8 cellular contexts compared by ENCODE assay signal in the genomic region with DNA sequence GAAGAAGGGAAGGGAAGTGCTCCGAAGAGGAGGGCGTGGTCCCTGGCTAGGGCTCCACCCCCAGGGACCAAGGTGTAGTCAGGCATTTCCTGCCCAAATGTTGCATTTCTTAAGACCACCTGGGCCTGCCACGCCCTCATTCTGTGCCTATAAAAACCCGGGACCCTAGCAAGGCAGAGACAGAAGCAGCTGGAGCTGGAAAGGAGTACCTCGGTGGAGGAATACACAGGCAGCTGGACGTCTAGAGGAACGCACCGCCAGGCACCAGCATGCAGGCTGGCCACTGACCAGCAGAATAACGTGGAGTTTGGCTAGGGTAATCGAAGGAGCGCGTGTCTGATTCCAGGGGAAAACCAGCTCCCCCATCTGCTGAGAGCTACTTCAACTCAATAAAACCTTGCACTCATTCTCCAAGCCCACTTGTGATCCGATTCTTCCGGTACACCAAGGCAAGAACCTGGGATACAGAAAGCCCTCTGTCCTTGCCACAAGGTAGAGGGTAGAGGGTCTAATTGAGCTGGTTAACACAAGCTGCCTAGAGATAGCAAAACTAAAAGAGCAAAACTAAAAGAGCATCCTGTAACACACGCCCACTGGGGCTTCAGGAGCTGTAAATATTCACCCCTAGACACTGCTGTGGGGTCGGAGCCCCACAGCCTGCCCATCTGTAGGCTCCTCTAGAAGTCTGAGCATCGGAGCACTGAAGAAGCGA. TPM values are rescaled to one million over a fixed set of nuclear protein-coding genes. Genes with fewer than 3 reads are reported as not detected.
A peak's percentile ranks its signal among the peaks of the same experiment; 100 is the strongest.
DNase-seq lines count a peak whose midpoint lies in the region; ATAC-seq and TF ChIP-seq lines count a peak whose summit lies in the region.

No MANE protein-coding gene starts in this region.

- H3K18ac ChIP-seq in mesenchymal stem cell (ENCODE audit: low read depth in 1 of 2, low read length in 2 of 2) = peak overlapping the region in 1 of 2 experiments; percentile 37

- no peaks in the 10 kb centered on the region for H3F3A ChIP-seq in PC-3 (ENCODE audit: low read length, unreplicated experiment)

- H4K20me1 ChIP-seq in PC-3 (ENCODE audit: low read length) = no peaks in the 10 kb centered on the region

- ATAC-seq in PC-3 (peak; percentile 77; the same call in 1 of the 2 replicates), GM21515 (IDR thresholded peaks at IDR 0.05; ENCODE audit: unreplicated experiment) (no peak), GM18520 (IDR thresholded peaks at IDR 0.05; ENCODE audit: unreplicated experiment) (no peak)

- TF ChIP-seq CTCF in GM10248 (IDR thresholded peaks at IDR 0.05; ENCODE audit: control extremely low read depth, extremely low read depth, low read depth, missing control alignments) (no peak), PC-3 (conservative IDR thresholded peaks at IDR 0.05; ENCODE audit: low read depth, low read length) (no peak)

- H2BK15ac ChIP-seq in mesenchymal stem cell (ENCODE audit: low read depth, poor library complexity, severe bottlenecking) = peak overlapping the region; percentile 74

- H3K9me3 ChIP-seq in PC-3 (ENCODE audit: low read length) (no peaks in the 10 kb centered on the region), mesenchymal stem cell (ENCODE audit: control insufficient read depth, low read length) (no peaks in the 10 kb centered on the region)

- no peak overlapping the region for H4K91ac ChIP-seq in mesenchymal stem cell (ENCODE audit: low read length)

- peak overlapping the region in 1 of 2 experiments; percentile 10 for H2BK12ac ChIP-seq in mesenchymal stem cell (ENCODE audit: low read length in 2 of 2)

- CTCF ChIA-PET in GM10248 (lab: Yijun Ruan, JAX) (interaction anchor here (1.6 to 1.8 kb wide), 3 partner anchors 12 to 30 kb away, joined by 5 to 11 read pairs (median 9); no protein-coding TSS in a partner anchor), PC-3 (lab: Charles Lee) (interaction anchor here (1.0 kb wide), 1 partner anchor 29 kb away, joined by 4 read pairs; no protein-coding TSS in a partner anchor)

- H2BK120ac ChIP-seq in mesenchymal stem cell (ENCODE audit: low read depth, low read length) = peak overlapping the region; percentile 23

- H3K79me2 ChIP-seq in PC-3 (ENCODE audit: low read length) = no peaks in the 10 kb centered on the region

- 59% methylated on average over 18 of the region's 18 CpGs for WGBS in mesenchymal stem cell

- no peak overlapping the region for H3K14ac ChIP-seq in mesenchymal stem cell (ENCODE audit: low read length in 2 of 2)

- H3K4me3 ChIP-seq in PC-3 (ENCODE audit: low read length) (no peak overlapping the region), mesenchymal stem cell (ENCODE audit: insufficient read depth in 1 of 2, low read depth in 1 of 2, low read length in 2 of 2) (peak overlapping the region in 1 of 2 experiments; percentile 40)

- H3K27ac ChIP-seq in PC-3 (ENCODE audit: low read length) = no peak overlapping the region
- H3K27ac ChIP-seq in cingulate gyrus (ENCODE audit: low read depth, low read length) = peak overlapping the region; percentile 77
- H3K27ac ChIP-seq in mesenchymal stem cell (ENCODE audit: low read length, poor library complexity, severe bottlenecking) = no peak overlapping the region

- H3K4me1 ChIP-seq in PC-3 (ENCODE audit: insufficient read depth, low read length) (peaks cover 1% of the 10 kb centered on the region; the same call in 1 of the 2 replicates), mesenchymal stem cell (ENCODE audit: control insufficient read depth, insufficient read depth, low read depth, low read length) (peaks cover 3% of the 10 kb centered on the region)

- H3K9me2 ChIP-seq in PC-3 (replicated peaks; ENCODE audit: low read length) = no peaks in the 10 kb centered on the region

- DNase-seq in GM10248 (ENCODE audit: extremely low spot score) (peak; percentile 24), PC-3 (peak; percentile 32), mesenchymal stem cell (no peak), HuH-7 (ENCODE audit: low spot score) (no peak), NCI-H526 treated with DMSO at 0.1 percent for 48 hours (lab: John Stamatoyannopoulos, UW) (no peak)

- H2AFZ ChIP-seq in PC-3 (ENCODE audit: low read length) (peak overlapping the region; percentile 47), mesenchymal stem cell (ENCODE audit: low read depth, low read length) (no peak overlapping the region)

- H2AK5ac ChIP-seq in mesenchymal stem cell (ENCODE audit: low read length, severe bottlenecking) = no peak overlapping the region

- peak overlapping the region; percentile 19 for H4K8ac ChIP-seq in mesenchymal stem cell (ENCODE audit: low read length)

- POLR2A ChIA-PET in GM10248 (lab: Yijun Ruan, JAX) = no interaction called here
- POLR2A ChIA-PET in PC-3 (lab: Charles Lee; ENCODE audit: unreplicated experiment) = no interaction called here

- H3K27me3 ChIP-seq in PC-3 (ENCODE audit: low read length) (no peaks in the 10 kb centered on the region), mesenchymal stem cell (ENCODE audit: control insufficient read depth in 1 of 2, insufficient read depth in 1 of 2, low read length in 2 of 2) (no peaks in the 10 kb centered on the region)

- H3K36me3 ChIP-seq in PC-3 (ENCODE audit: low read depth, low read length) (no peaks in the 10 kb centered on the region), mesenchymal stem cell (ENCODE audit: control insufficient read depth in 1 of 2, insufficient read depth in 2 of 2, low read depth in 1 of 2, low read length in 2 of 2) (no peaks in the 10 kb centered on the region)

- no TSS peak for BruUV-seq in PC-3 (replicated peaks; lab: Mats Ljungman, UMichigan)

- intact Hi-C loops in PC-3 (cut with micrococcal nuclease) = no loop called here

- H3K23ac ChIP-seq in mesenchymal stem cell (ENCODE audit: low read length in 2 of 2) = no peak overlapping the region

- no peak overlapping the region for H2BK5ac ChIP-seq in mesenchymal stem cell (ENCODE audit: low read depth, low read length, poor library complexity, severe bottlenecking)

- peak overlapping the region in 1 of 2 experiments; percentile 35 for H3K4ac ChIP-seq in mesenchymal stem cell (ENCODE audit: low read depth in 1 of 2, low read length in 2 of 2)

- no peak overlapping the region for H3K4me2 ChIP-seq in PC-3 (ENCODE audit: low read length)
- H3K4me2 ChIP-seq in mesenchymal stem cell (ENCODE audit: low read length, poor library complexity, severe bottlenecking) = no peak overlapping the region

- H3K9ac ChIP-seq in PC-3 (ENCODE audit: low read length) (no peak overlapping the region), mesenchymal stem cell (ENCODE audit: low read length) (no peak overlapping the region)

- H3K79me1 ChIP-seq in mesenchymal stem cell (replicated peaks; ENCODE audit: low read length, poor library complexity, severe bottlenecking) = no peaks in the 10 kb centered on the region

RNA-seq across cellular contexts. Expression of gene CFL2, which starts 21.0 kb away (rescaled TPM):
- total RNA-seq in PC-3 (2014; rRNA removed) = 88.4 and 98.0 TPM in 2 replicates
- polyA plus RNA-seq in mesenchymal stem cell (2013, experiment 1 of 2) = 111 TPM
- polyA plus RNA-seq in mesenchymal stem cell (2013, experiment 2 of 2) = 121 TPM

Comparison
In these comparisons a context has a peak if more than half of its experiments do, and no peak if none do; other contexts are left out.
1. DNase-seq: peak in GM10248 (single experiment) and PC-3 (single experiment); none in mesenchymal stem cell (single experiment), HuH-7 (single experiment) and NCI-H526 treated with DMSO at 0.1 percent for 48 hours (single experiment).